9 cellular contexts compared by ENCODE assay signal in the genomic region with DNA sequence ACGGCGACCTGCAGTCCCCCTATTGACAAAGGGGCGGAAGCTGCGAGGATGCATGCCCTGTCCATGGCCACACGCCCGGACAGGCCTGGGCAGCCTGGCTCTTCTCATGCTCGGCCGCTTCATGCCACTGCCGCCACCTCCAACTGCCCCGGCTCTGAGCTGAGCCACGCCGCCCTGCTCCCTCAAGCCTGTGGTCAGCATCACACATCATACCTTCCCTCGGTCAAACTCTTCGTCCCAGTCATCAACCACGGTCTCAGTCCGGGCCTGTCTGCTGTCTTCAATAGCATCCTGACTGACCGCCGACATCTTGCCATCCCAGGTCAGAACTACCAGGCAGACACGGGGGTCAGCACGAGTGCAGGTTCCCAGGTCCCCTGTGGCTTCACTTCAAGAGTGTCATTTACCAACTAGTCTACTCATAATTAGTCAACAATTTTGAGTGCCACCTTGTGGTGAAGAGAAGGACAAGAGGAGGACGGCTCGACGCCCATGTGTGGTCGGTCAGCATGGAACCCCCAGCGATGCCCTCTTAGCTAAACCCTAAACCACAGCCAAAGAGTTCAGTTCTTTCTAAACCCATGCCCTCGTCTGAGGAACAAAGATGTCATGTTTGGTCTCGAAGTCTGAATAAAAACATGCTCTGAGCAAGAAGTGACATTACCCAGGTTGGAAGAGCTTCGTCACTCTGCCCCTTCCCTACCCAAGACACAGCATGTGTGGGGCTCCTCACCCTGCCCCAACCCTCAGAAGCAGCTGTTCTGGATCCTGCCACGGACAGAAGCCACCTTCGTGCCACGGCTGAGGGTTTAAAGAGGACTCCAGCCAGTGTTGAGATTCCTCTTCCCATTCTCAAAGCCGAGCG. TPM values are rescaled to one million over a fixed set of nuclear protein-coding genes. Genes with fewer than 3 reads are reported as not detected.
DNase-seq lines count a peak whose midpoint lies in the region; ATAC-seq, FAIRE-seq and TF ChIP-seq lines count a peak whose summit lies in the region.
"Had no signal": no experiment of that assay in that cellular context is flagged by ENCODE, and none has a peak within 500 bp of the region (broad histone marks: within the 10 kb centered on the region; RNA-seq: fewer than 3 reads in every experiment).

No MANE protein-coding gene starts in this region.

- DNase-seq in A549 (ENCODE audit: low read depth in 1 of 2, low spot score in 1 of 2) (peak in 1 of 2 experiments; percentile 45), GM06990 (ENCODE audit: extremely low read depth, insufficient read length) (no peak), fibroblast of lung (ENCODE audit: low read depth in 2 of 2) (peak; percentile 32 to 53), progenitor cell of endocrine pancreas (ENCODE audit: low spot score, unreplicated experiment) (no peak), HAP-1 (ENCODE audit: low spot score in 2 of 2) (no peak), GM19238 (ENCODE audit: insufficient read length, low spot score) (no peak)

- CTCF ChIA-PET in A549 (lab: Yijun Ruan, JAX): interaction anchor here (0.6 to 4.2 kb wide), 15 partner anchors 9 to 377 kb away, joined by 3 to 49 read pairs (median 4); no protein-coding TSS in a partner anchor

- H3K4me1 ChIP-seq in A549: no peaks in the 10 kb centered on the region
- H3K4me1 ChIP-seq in fibroblast of lung (ENCODE audit: control insufficient read depth, extremely low read depth, insufficient read depth, low read length): no peaks in the 10 kb centered on the region
- no peaks in the 10 kb centered on the region for H3K4me1 ChIP-seq in HAP-1

- H3K4me1 Mint-ChIP-seq in progenitor cell of endocrine pancreas (ENCODE audit: low read depth): no peaks in the 10 kb centered on the region

- no peaks in the 10 kb centered on the region for H3K9me3 Mint-ChIP-seq in progenitor cell of endocrine pancreas (ENCODE audit: low read depth)

- H3K36me3 Mint-ChIP-seq in progenitor cell of endocrine pancreas (ENCODE audit: insufficient read depth): peaks cover 32% of the 10 kb centered on the region

- peak; percentile 35 to 66; a peak in 4 of 6 replicates for ATAC-seq in A549
- ATAC-seq in GM18502 (IDR thresholded peaks at IDR 0.05; ENCODE audit: poor library complexity, unreplicated experiment): no peak

- 0 out of 2 replicates have a peak, but pooled peaks have one; percentile 3 for TF ChIP-seq POLR2A in A549 (IDR thresholded peaks at IDR 0.05; ENCODE audit: low read length)

- peak overlapping the region; percentile 71 for H3K27ac Mint-ChIP-seq in progenitor cell of endocrine pancreas

- no peak overlapping the region for H3K4me3 ChIP-seq in A549
- no peak overlapping the region for H3K4me3 ChIP-seq in GM06990 (replicated peaks; ENCODE audit: low read depth, low read length)
- no peak overlapping the region for H3K4me3 ChIP-seq in SU-DHL-6 (ENCODE audit: insufficient read depth, low read length, poor library complexity, severe bottlenecking)
- H3K4me3 ChIP-seq in fibroblast of lung (replicated peaks in 1 of 4; ENCODE audit: control extremely low read depth in 1 of 4, insufficient read depth in 1 of 4, low read depth in 3 of 4, low read length in 4 of 4): no peak overlapping the region
- H3K4me3 ChIP-seq in HAP-1: no peak overlapping the region

- in situ Hi-C loops in HAP-1 (cut with MboI; ENCODE audit: low sequenced_read_pairs): no loop called here

- no peak overlapping the region for H3K9ac ChIP-seq in SU-DHL-6 (ENCODE audit: low read length)
- H3K9ac ChIP-seq in fibroblast of lung (ENCODE audit: insufficient read depth, low read length): no peak overlapping the region

- H3K9me2 ChIP-seq in SU-DHL-6 (replicated peaks; ENCODE audit: insufficient read depth, low read length): no peaks in the 10 kb centered on the region

- H3K27me3 Mint-ChIP-seq in progenitor cell of endocrine pancreas: no peaks in the 10 kb centered on the region

- no peak overlapping the region for H3K4me2 ChIP-seq in A549
- no peak overlapping the region for H3K4me2 ChIP-seq in SU-DHL-6 (ENCODE audit: low read depth, low read length, poor library complexity, severe bottlenecking)
- no peak overlapping the region for H3K4me2 ChIP-seq in fibroblast of lung (ENCODE audit: extremely low read depth, insufficient read depth, low read length)

- H4K20me1 ChIP-seq in SU-DHL-6 (ENCODE audit: low read depth, low read length) (no peaks in the 10 kb centered on the region), fibroblast of lung (ENCODE audit: control insufficient read depth, extremely low read depth, insufficient read depth, low read length) (no peaks in the 10 kb centered on the region)

- no peaks in the 10 kb centered on the region for H3F3A ChIP-seq in SU-DHL-6 (ENCODE audit: insufficient read depth)

- FAIRE-seq in A549 (lab: Jason Lieb, UNC): no peak

- TF ChIP-seq RAD21 in A549 (conservative IDR thresholded peaks at IDR 0.05 in 1 of 2, IDR thresholded peaks at IDR 0.05 in 1 of 2): peak; percentile 27 to 41; a peak in 1 of 5 replicates

- H3K79me2 ChIP-seq in SU-DHL-6 (ENCODE audit: insufficient read depth, low read length): no peaks in the 10 kb centered on the region
- no peaks in the 10 kb centered on the region for H3K79me2 ChIP-seq in fibroblast of lung (ENCODE audit: control insufficient read depth, insufficient read depth, low read length)

- POLR2A ChIA-PET in A549 (lab: Yijun Ruan, JAX): interaction anchor here (0.5 kb wide), 1 partner anchor 46 kb away, joined by 5 read pairs; no protein-coding TSS in a partner anchor

- H3K36me3 ChIP-seq in GM06990 (ENCODE audit: control insufficient read depth, insufficient read depth, low read length): peaks cover 58% of the 10 kb centered on the region
- no peaks in the 10 kb centered on the region; the same call in 1 of the 2 replicates for H3K36me3 ChIP-seq in SU-DHL-6 (ENCODE audit: low read length)
- peaks cover 43% of the 10 kb centered on the region for H3K36me3 ChIP-seq in fibroblast of lung (ENCODE audit: control insufficient read depth, insufficient read depth, low read length)
- H3K36me3 ChIP-seq in HAP-1 (replicated peaks): peaks cover 65% of the 10 kb centered on the region

- TF ChIP-seq EP300 in A549 (IDR thresholded peaks at IDR 0.05): no peak

- H3K27me3 ChIP-seq in GM06990 (replicated peaks; ENCODE audit: control insufficient read depth, insufficient read depth, low read length): no peaks in the 10 kb centered on the region
- no peaks in the 10 kb centered on the region for H3K27me3 ChIP-seq in SU-DHL-6 (ENCODE audit: low read length)
- no peaks in the 10 kb centered on the region for H3K27me3 ChIP-seq in fibroblast of lung (ENCODE audit: control insufficient read depth, insufficient read depth, low read length)
- H3K27me3 ChIP-seq in HAP-1 (ENCODE audit: low read depth): no peaks in the 10 kb centered on the region

- H3K9me3 ChIP-seq in A549: no peaks in the 10 kb centered on the region
- H3K9me3 ChIP-seq in SU-DHL-6 (ENCODE audit: insufficient read depth, low read length): no peaks in the 10 kb centered on the region
- H3K9me3 ChIP-seq in fibroblast of lung (ENCODE audit: control insufficient read depth, insufficient read depth, low read depth, low read length): no peaks in the 10 kb centered on the region
- H3K9me3 ChIP-seq in HAP-1: no peaks in the 10 kb centered on the region

- H2AFZ ChIP-seq in SU-DHL-6 (ENCODE audit: low read depth, low read length, severe bottlenecking) (no peak overlapping the region), fibroblast of lung (ENCODE audit: low read length) (no peak overlapping the region)

- TF ChIP-seq CTCF in A549 (IDR thresholded peaks at IDR 0.05): peak; percentile 52
- peak; percentile 51 for TF ChIP-seq CTCF in GM06990 (IDR thresholded peaks at IDR 0.05; ENCODE audit: insufficient read depth, low read length, poor library complexity, severe bottlenecking)
- TF ChIP-seq CTCF in SU-DHL-6 (IDR thresholded peaks at IDR 0.05; ENCODE audit: insufficient read depth, low read length, poor library complexity, severe bottlenecking): peak; percentile 29
- peak in 1 of 2 donors; percentile 35 for TF ChIP-seq CTCF in fibroblast of lung (conservative IDR thresholded peaks at IDR 0.05 in 1 of 2, IDR thresholded peaks at IDR 0.05 in 1 of 2; ENCODE audit: low read depth in 1 of 2, low read length in 2 of 2)
- peak; percentile 49 for TF ChIP-seq CTCF in progenitor cell of endocrine pancreas (IDR thresholded peaks at IDR 0.05; ENCODE audit: unreplicated experiment)

- 87% methylated on average over 32 of the region's 33 CpGs for WGBS in A549 (ENCODE audit: missing lambda C conversion rate)

- no peak overlapping the region for H3K4me3 Mint-ChIP-seq in progenitor cell of endocrine pancreas (ENCODE audit: low read depth)

- peak overlapping the region in 1 of 2 experiments; percentile 33; a peak in 1 of 6 replicates for H3K27ac ChIP-seq in A549
- H3K27ac ChIP-seq in SU-DHL-6 (ENCODE audit: low read depth, low read length): no peak overlapping the region
- no peak overlapping the region for H3K27ac ChIP-seq in fibroblast of lung (ENCODE audit: insufficient read depth, low read length)
- H3K27ac ChIP-seq: epithelial cell of prostate had no signal

TF ChIP-seq in A549, 52 proteins besides CTCF, POLR2A, EP300 and RAD21:
- peak; percentile 49; the same call in 2 of the 3 replicates for TF ChIP-seq SMC3 (IDR thresholded peaks at IDR 0.05)
- no peak for TF ChIP-seq FOSB (CRISPR knock-in tag; IDR thresholded peaks at IDR 0.05)

RNA-seq across cellular contexts. Expression of a gene that starts 16.9 kb away (rescaled TPM):
- polyA plus RNA-seq in A549 (2011; rRNA removed) (36.0 and 38.5 TPM in 2 replicates), A549 (2017; fragmentation: RNase III; extraction: RNeasy Plus Mini Kit Qiagen cat#74134 plus additional on column Dnase treatment) (45.9 to 54.3 TPM (median 46.2 TPM) in 3 replicates), fibroblast of lung (8.9 and 11.3 TPM in 2 replicates)
- 27.3 and 34.2 TPM in 2 replicates for polyA plus RNA-seq in A549 (2012; cell fraction: cytosol; rRNA removed)
- polyA plus RNA-seq in A549 (2012; cell fraction: nucleus; rRNA removed): 72.4 and 88.1 TPM in 2 replicates
- 32.0 and 37.1 TPM in 2 replicates for polyA minus RNA-seq in A549 (2011; rRNA and poly(A)+ RNA removed)
- total RNA-seq in fibroblast of lung (6.7 and 9.9 TPM in 2 replicates), progenitor cell of endocrine pancreas (30.1 and 33.3 TPM in 2 replicates)
- polyA plus RNA-seq in fibroblast of lung (2012): 6.3 and 9.7 TPM in 2 replicates
- polyA minus RNA-seq in fibroblast of lung (ENCODE audit: low replicate concordance): 5.5 and 18.6 TPM in 2 replicates

RNA-seq across cellular contexts. Expression of a gene that starts 41.7 kb away (rescaled TPM):
- polyA plus RNA-seq in A549 (2011; rRNA removed) (49.0 and 59.0 TPM in 2 replicates), A549 (2017; fragmentation: RNase III; extraction: RNeasy Plus Mini Kit Qiagen cat#74134 plus additional on column Dnase treatment) (40.7 to 43.8 TPM (median 41.1 TPM) in 3 replicates), fibroblast of lung (15.4 and 27.4 TPM in 2 replicates)
- polyA plus RNA-seq in A549 (2012; cell fraction: cytosol; rRNA removed): 41.6 and 47.2 TPM in 2 replicates
- polyA plus RNA-seq in A549 (2012; cell fraction: nucleus; rRNA removed): 118 and 157 TPM in 2 replicates
- 79.8 and 90.9 TPM in 2 replicates for polyA minus RNA-seq in A549 (2011; rRNA and poly(A)+ RNA removed)
- total RNA-seq in fibroblast of lung (16.7 and 18.3 TPM in 2 replicates), progenitor cell of endocrine pancreas (54.1 and 54.9 TPM in 2 replicates)
- 18.2 and 25.0 TPM in 2 replicates for polyA plus RNA-seq in fibroblast of lung (2012)
- 48.3 and 92.3 TPM in 2 replicates for polyA minus RNA-seq in fibroblast of lung (ENCODE audit: low replicate concordance)

Comparison
In these comparisons a context has a peak if more than half of its experiments do, and no peak if none do; other contexts are left out.
1. DNase-seq: peak in fibroblast of lung (2 of 2); none in GM06990 (single experiment), progenitor cell of endocrine pancreas (single experiment), HAP-1 (0 of 2) and GM19238 (single experiment).